Comparison of ENCODE assay signal across 9 cellular contexts in the genomic region with DNA sequence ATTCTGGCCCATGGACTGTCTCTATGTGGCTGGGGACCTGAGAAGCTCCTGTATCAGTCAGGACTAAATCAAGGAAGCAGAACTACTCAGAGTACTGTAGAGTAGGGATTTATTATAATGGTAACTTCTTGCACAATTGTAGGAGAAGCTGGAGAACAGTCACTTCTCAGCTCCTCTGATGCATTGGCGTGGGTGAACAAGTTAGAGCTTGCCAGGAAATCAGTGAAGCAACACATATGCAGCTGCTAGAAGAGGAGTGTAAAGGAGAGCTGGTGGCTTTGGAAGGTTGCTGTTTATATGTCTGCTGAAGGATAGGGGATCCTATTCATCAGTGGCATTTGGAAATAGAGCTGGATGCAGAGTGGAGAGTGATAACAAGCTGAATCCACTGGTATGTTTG.
DNase-seq lines count a peak whose midpoint lies in the region; ATAC-seq and TF ChIP-seq lines count a peak whose summit lies in the region.
"Had no signal": no experiment of that assay in that cellular context is flagged by ENCODE, and none has a peak within 500 bp of the region (broad histone marks: within the 10 kb centered on the region; RNA-seq: fewer than 3 reads in every experiment).

No MANE protein-coding gene starts in this region.

- H3K4me1 ChIP-seq in SJCRH30 (peaks cover 3% of the 10 kb centered on the region), foreskin keratinocyte (peaks cover 12% of the 10 kb centered on the region)

- TF ChIP-seq CTCF in foreskin keratinocyte (conservative IDR thresholded peaks at IDR 0.05): no peak

- H3K4me3 ChIP-seq in SJCRH30: no peak overlapping the region
- H3K4me3 ChIP-seq: sigmoid colon had no signal

- DNase-seq in HCEC 1CT (peak; percentile 80), SJCRH30 (peak; percentile 20 to 55), foreskin keratinocyte (peak; percentile 85 to 93), stromal cell of bone marrow (ENCODE audit: low read depth) (peak; percentile 92), NCI-H187 (lab: John Stamatoyannopoulos, UW) (no peak), iPS-NIHi7 (ENCODE audit: extremely low spot score) (no peak), NCI-H2227 treated with DMSO at 0.1 percent for 48 hours (lab: John Stamatoyannopoulos, UW) (no peak)
- DNase-seq: Karpas-422, sigmoid colon had no signal

- H3K27ac ChIP-seq in SJCRH30: no peak overlapping the region
- H3K27ac ChIP-seq in foreskin keratinocyte: no peak overlapping the region
- H3K27ac ChIP-seq: sigmoid colon had no signal

- peak; percentile 99 for ATAC-seq in foreskin keratinocyte

- H3K9me3 ChIP-seq in SJCRH30 (replicated peaks): no peaks in the 10 kb centered on the region; the same call in 1 of the 2 replicates
- H3K9me3 ChIP-seq: sigmoid colon had no signal

- H3K27me3 ChIP-seq in SJCRH30: no peaks in the 10 kb centered on the region
- no peaks in the 10 kb centered on the region for H3K27me3 ChIP-seq in foreskin keratinocyte
- H3K27me3 ChIP-seq: sigmoid colon had no signal

- no peaks in the 10 kb centered on the region for H3K36me3 ChIP-seq in SJCRH30
- H3K36me3 ChIP-seq: sigmoid colon had no signal

Comparison
In these comparisons a context has a peak if more than half of its experiments do, and no peak if none do; other contexts are left out.
1. DNase-seq: peak in HCEC 1CT (single experiment), SJCRH30 (2 of 2), foreskin keratinocyte (2 of 2) and stromal cell of bone marrow (single experiment); none in NCI-H187 (0 of 2), iPS-NIHi7 (single experiment) and NCI-H2227 treated with DMSO at 0.1 percent for 48 hours (single experiment).